ENCODE assay signal across 16 cellular contexts in the genomic region with DNA sequence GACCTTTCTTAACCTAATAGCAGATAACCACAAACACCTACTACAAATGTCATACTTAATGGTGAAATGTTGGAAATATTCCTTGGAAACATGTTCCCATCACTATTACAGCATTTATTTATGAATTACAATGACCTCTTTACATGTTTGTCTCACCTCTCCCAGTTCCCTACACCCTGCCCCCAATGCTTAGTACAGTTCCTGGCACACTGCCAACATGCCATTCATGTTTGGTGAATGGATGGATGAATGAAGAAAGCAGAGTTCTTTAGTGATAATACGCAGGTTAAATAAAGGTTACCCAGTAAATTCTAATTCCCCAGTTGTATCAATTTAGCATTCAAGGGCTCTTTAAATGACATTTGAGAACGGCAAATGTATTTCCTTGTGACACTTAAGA.
DNase-seq lines count a peak whose midpoint lies in the region; ATAC-seq, FAIRE-seq and TF ChIP-seq lines count a peak whose summit lies in the region.
"Had no signal": no experiment of that assay in that cellular context is flagged by ENCODE, and none has a peak within 500 bp of the region (broad histone marks: within the 10 kb centered on the region; RNA-seq: fewer than 3 reads in every experiment).

No MANE protein-coding gene starts in this region.

- H4K20me1 ChIP-seq in K562 (replicated peaks; ENCODE audit: control insufficient read depth, insufficient read depth, low read length) = no peaks in the 10 kb centered on the region
- H4K20me1 ChIP-seq: BLaER1 had no signal

- WGBS in K562 (ENCODE audit: insufficient coverage, low coverage, missing lambda C conversion rate) = 0% methylated on average over 2 of the region's 2 CpGs

- H3K4me1 ChIP-seq in K562 (replicated peaks in 1 of 2; ENCODE audit: control insufficient read depth in 2 of 2, insufficient read depth in 2 of 2, low read length in 2 of 2) = no peaks in the 10 kb centered on the region
- H3K4me1 ChIP-seq: BLaER1, SJCRH30, vagina had no signal

- H3K79me2 ChIP-seq in K562 (ENCODE audit: control insufficient read depth, insufficient read depth, low read length) = no peaks in the 10 kb centered on the region

- no peak overlapping the region for H3K9ac ChIP-seq in K562 (ENCODE audit: insufficient read depth in 1 of 2, low read depth in 2 of 2, low read length in 2 of 2)
- H3K9ac ChIP-seq: BLaER1, GM23248, KMS-11 had no signal

- no TSS peak for BruUV-seq in K562 (replicated peaks; lab: Mats Ljungman, UMichigan)

- H3K9me3 ChIP-seq in K562 (replicated peaks; ENCODE audit: control insufficient read depth, insufficient read depth, low read depth, low read length) = no peaks in the 10 kb centered on the region
- H3K9me3 ChIP-seq: BLaER1, neutrophil, SJCRH30, vagina had no signal

- no peak for TF ChIP-seq CTCF in K562 (IDR thresholded peaks at IDR 0.05 in 2 of 3, conservative IDR thresholded peaks at IDR 0.05 in 1 of 3; ENCODE audit: insufficient read depth in 2 of 3, low read depth in 1 of 3, low read length in 3 of 3)

- FAIRE-seq in K562 (lab: Jason Lieb, UNC) = no peak

- no peaks in the 10 kb centered on the region for H3K9me1 ChIP-seq in K562 (ENCODE audit: control insufficient read depth, insufficient read depth, low read length)

- no peaks in the 10 kb centered on the region for H3K36me3 ChIP-seq in K562 (ENCODE audit: control insufficient read depth, insufficient read depth, low read length)
- H3K36me3 ChIP-seq: BLaER1, neutrophil, SJCRH30, vagina had no signal

- ATAC-seq in K562 (no peak), HG02885 (IDR thresholded peaks at IDR 0.05; ENCODE audit: poor library complexity, unreplicated experiment) (no peak), GM21737 (IDR thresholded peaks at IDR 0.05; ENCODE audit: unreplicated experiment) (no peak)

- CTCF ChIA-PET in K562 (lab: Yijun Ruan, JAX; ENCODE audit: low intra/inter-chr PET ratio) = no interaction called here

- no peak for TF ChIP-seq POLR2A in K562 (conservative IDR thresholded peaks at IDR 0.05)

- no peak overlapping the region for H3K4me3 ChIP-seq in K562
- H3K4me3 ChIP-seq: BLaER1, GM23248, SJCRH30, vagina had no signal

- H3K4me2 ChIP-seq in K562 (ENCODE audit: insufficient read depth, low read length) = no peak overlapping the region
- H3K4me2 ChIP-seq: BLaER1, KMS-11 had no signal

- H2AFZ ChIP-seq in K562 (ENCODE audit: low read depth, low read length) = no peak overlapping the region
- H2AFZ ChIP-seq: GM23248 had no signal

- no peak for TF ChIP-seq EP300 in K562 (IDR thresholded peaks at IDR 0.05; ENCODE audit: low read length)

- in situ Hi-C loops in K562 (cut with MboI) = no loop called here

- DNase-seq in COLO668 (lab: John Stamatoyannopoulos, UW; ENCODE audit: unreplicated experiment) (peak; percentile 74), DMS79 treated with DMSO at 0.1 percent for 48 hours (lab: John Stamatoyannopoulos, UW) (peak; percentile 86), NCI-H2107 treated with DMSO at 0.1 percent for 48 hours (lab: John Stamatoyannopoulos, UW; ENCODE audit: unreplicated experiment) (peak; percentile 95), K562 (ENCODE audit: extremely low read depth in 1 of 4, low spot score in 3 of 4) (peak in 2 of 4 experiments; percentile 11 to 35), hepatic stellate cell (ENCODE audit: low spot score) (no peak)
- DNase-seq in activated CD8-positive, alpha-beta memory T cell treated with anti-CD3 and anti-CD28 coated beads, Interleukin-2, amount 50 U/mL, for 48 hours = no peak
- DNase-seq: activated gamma-delta T cell treated with Interleukin-2 at 50 U/mL for 16 hours; GM23248; NK-92 treated with Interleukin-12 subunit alpha and Interleukin-12 subunit beta, amount 100 ng/mL, for 24 hours had no signal

- no peaks in the 10 kb centered on the region for H3K27me3 ChIP-seq in K562 (ENCODE audit: control insufficient read depth in 2 of 2, insufficient read depth in 2 of 2, low read length in 2 of 2)
- H3K27me3 ChIP-seq: BLaER1, neutrophil, SJCRH30, vagina had no signal

- POLR2A ChIA-PET in K562 (lab: Yijun Ruan, JAX) = no interaction called here

- no peak overlapping the region for H3K27ac ChIP-seq in K562 (ENCODE audit: extremely low read depth, low read depth, low read length)
- H3K27ac ChIP-seq: BLaER1, GM23248, KMS-11, neutrophil, SJCRH30, vagina had no signal

- intact Hi-C loops in K562 (cut with micrococcal nuclease) = no loop called here

- TF ChIP-seq RAD21 in K562 (CRISPR knock-in tag; conservative IDR thresholded peaks at IDR 0.05 in 1 of 2, IDR thresholded peaks at IDR 0.05 in 1 of 2) = no peak

TF ChIP-seq in K562, 482 proteins besides CTCF, POLR2A, EP300 and RAD21 (continues in another document):
- TF ChIP-seq CEBPB (tag; IDR thresholded peaks at IDR 0.05) (no peak), ZNF76 (CRISPR knock-in tag; IDR thresholded peaks at IDR 0.05; ENCODE audit: borderline replicate concordance) (no peak), FOXM1 (IDR thresholded peaks at IDR 0.05; ENCODE audit: low read depth) (no peak), FOXM1 (CRISPR knock-in tag; IDR thresholded peaks at IDR 0.05; ENCODE audit: low read depth) (no peak), ZNF212 (CRISPR knock-in tag; IDR thresholded peaks at IDR 0.05) (no peak), ATF7 (IDR thresholded peaks at IDR 0.05) (no peak), RBFOX2 (IDR thresholded peaks at IDR 0.05; ENCODE audit: low read depth, low read length) (no peak), NFIC (IDR thresholded peaks at IDR 0.05) (peak; percentile 99), SPI1 (IDR thresholded peaks at IDR 0.05; ENCODE audit: borderline replicate concordance, low read depth, low read length) (no peak), MEIS2 (IDR thresholded peaks at IDR 0.05; ENCODE audit: partially characterized antibody) (peak; percentile 44), NCOR1 (IDR thresholded peaks at IDR 0.05) (no peak), ZNF668 (CRISPR knock-in tag; IDR thresholded peaks at IDR 0.05) (no peak), RBM39 (optimal IDR thresholded peaks at IDR 0.05; ENCODE audit: low read depth, low read length) (no peak), TRIM28 (IDR thresholded peaks at IDR 0.05) (no peak), HDAC2 (IDR thresholded peaks at IDR 0.05) (no peak), ZNF695 (CRISPR knock-in tag; IDR thresholded peaks at IDR 0.05) (no peak)
- TF ChIP-seq, protein P1, sequence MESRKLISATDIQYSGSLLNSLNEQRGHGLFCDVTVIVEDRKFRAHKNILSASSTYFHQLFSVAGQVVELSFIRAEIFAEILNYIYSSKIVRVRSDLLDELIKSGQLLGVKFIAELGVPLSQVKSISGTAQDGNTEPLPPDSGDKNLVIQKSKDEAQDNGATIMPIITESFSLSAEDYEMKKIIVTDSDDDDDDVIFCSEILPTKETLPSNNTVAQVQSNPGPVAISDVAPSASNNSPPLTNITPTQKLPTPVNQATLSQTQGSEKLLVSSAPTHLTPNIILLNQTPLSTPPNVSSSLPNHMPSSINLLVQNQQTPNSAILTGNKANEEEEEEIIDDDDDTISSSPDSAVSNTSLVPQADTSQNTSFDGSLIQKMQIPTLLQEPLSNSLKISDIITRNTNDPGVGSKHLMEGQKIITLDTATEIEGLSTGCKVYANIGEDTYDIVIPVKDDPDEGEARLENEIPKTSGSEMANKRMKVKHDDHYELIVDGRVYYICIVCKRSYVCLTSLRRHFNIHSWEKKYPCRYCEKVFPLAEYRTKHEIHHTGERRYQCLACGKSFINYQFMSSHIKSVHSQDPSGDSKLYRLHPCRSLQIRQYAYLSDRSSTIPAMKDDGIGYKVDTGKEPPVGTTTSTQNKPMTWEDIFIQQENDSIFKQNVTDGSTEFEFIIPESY (CRISPR knock-in tag; IDR thresholded peaks at IDR 0.05) = no peak
- TF ChIP-seq, protein P2, sequence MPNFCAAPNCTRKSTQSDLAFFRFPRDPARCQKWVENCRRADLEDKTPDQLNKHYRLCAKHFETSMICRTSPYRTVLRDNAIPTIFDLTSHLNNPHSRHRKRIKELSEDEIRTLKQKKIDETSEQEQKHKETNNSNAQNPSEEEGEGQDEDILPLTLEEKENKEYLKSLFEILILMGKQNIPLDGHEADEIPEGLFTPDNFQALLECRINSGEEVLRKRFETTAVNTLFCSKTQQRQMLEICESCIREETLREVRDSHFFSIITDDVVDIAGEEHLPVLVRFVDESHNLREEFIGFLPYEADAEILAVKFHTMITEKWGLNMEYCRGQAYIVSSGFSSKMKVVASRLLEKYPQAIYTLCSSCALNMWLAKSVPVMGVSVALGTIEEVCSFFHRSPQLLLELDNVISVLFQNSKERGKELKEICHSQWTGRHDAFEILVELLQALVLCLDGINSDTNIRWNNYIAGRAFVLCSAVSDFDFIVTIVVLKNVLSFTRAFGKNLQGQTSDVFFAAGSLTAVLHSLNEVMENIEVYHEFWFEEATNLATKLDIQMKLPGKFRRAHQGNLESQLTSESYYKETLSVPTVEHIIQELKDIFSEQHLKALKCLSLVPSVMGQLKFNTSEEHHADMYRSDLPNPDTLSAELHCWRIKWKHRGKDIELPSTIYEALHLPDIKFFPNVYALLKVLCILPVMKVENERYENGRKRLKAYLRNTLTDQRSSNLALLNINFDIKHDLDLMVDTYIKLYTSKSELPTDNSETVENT (CRISPR knock-in tag; IDR thresholded peaks at IDR 0.05) = no peak
- TF ChIP-seq, protein P3, sequence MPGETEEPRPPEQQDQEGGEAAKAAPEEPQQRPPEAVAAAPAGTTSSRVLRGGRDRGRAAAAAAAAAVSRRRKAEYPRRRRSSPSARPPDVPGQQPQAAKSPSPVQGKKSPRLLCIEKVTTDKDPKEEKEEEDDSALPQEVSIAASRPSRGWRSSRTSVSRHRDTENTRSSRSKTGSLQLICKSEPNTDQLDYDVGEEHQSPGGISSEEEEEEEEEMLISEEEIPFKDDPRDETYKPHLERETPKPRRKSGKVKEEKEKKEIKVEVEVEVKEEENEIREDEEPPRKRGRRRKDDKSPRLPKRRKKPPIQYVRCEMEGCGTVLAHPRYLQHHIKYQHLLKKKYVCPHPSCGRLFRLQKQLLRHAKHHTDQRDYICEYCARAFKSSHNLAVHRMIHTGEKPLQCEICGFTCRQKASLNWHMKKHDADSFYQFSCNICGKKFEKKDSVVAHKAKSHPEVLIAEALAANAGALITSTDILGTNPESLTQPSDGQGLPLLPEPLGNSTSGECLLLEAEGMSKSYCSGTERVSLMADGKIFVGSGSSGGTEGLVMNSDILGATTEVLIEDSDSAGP (CRISPR knock-in tag; IDR thresholded peaks at IDR 0.05) = no peak
- TF ChIP-seq, protein P4, sequence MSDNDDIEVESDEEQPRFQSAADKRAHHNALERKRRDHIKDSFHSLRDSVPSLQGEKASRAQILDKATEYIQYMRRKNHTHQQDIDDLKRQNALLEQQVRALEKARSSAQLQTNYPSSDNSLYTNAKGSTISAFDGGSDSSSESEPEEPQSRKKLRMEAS (CRISPR knock-in tag; IDR thresholded peaks at IDR 0.05) = no peak

Comparison
In these comparisons a context has a peak if more than half of its experiments do, and no peak if none do; other contexts are left out.
1. DNase-seq: peak in COLO668 (single experiment), DMS79 treated with DMSO at 0.1 percent for 48 hours (single experiment) and NCI-H2107 treated with DMSO at 0.1 percent for 48 hours (single experiment); none in hepatic stellate cell (single experiment) and activated CD8-positive, alpha-beta memory T cell treated with anti-CD3 and anti-CD28 coated beads, Interleukin-2, amount 50 U/mL, for 48 hours (single experiment).